29 cellular contexts compared by ENCODE assay signal in the genomic region with DNA sequence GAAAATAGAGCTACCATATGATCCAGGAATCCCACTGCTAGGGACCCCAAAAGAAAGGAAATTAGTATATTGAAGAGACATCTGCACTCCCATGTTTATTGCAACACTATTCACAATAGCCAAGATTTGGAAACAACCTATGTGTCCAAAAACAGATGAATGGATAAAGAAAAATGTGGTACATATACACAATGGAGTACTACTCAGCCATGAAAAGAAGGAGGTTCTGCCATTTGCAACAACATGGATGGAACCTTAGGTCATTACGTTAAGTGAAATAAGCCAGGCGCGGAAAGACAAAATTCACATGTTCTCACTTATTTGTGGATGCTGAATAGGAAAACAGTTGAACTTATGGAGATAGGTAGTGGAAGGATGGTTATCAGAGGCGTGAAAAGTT.
"Had no signal": no experiment of that assay in that cellular context is flagged by ENCODE, and none has a peak within 500 bp of the region (broad histone marks: within the 10 kb centered on the region; RNA-seq: fewer than 3 reads in every experiment).

No MANE protein-coding gene starts in this region.

- H3K4me2 ChIP-seq: hepatocyte had no signal

- H3K4me1 Mint-ChIP-seq: endodermal cell had no signal

- DNase-seq: colonic mucosa; cortex of kidney; dermis blood vessel endothelial cell; dorsolateral prefrontal cortex; effector CD4-positive, alpha-beta T cell; effector CD8-positive, alpha-beta T cell; effector memory CD4-positive, alpha-beta T cell; effector memory CD8-positive, alpha-beta T cell; endodermal cell; erythroblast; esophagus squamous epithelium; foreskin fibroblast; foreskin keratinocyte; foreskin melanocyte; gastrocnemius medialis; glutamatergic neuron; head of caudate nucleus; heart left ventricle; heart right ventricle had no signal

- H3K27ac ChIP-seq: colonic mucosa, coronary artery, dorsolateral prefrontal cortex, epithelial cell of prostate, esophagus muscularis mucosa, esophagus squamous epithelium, foreskin keratinocyte, gastrocnemius medialis, gastroesophageal sphincter, heart left ventricle, heart right ventricle, hepatocyte had no signal

- H3K4me3 Mint-ChIP-seq: dendritic cell treated with granulocyte-macrophage colony-stimulating factor and Interleukin-4, amounts not matched to agents 40 ng/mL and 50 ng/mL, for 4 days; effector memory CD8-positive, alpha-beta T cell; endodermal cell had no signal

- H2AFZ ChIP-seq: hepatocyte had no signal

- ATAC-seq: effector memory CD8-positive, alpha-beta T cell; esophagus mucosa; foreskin keratinocyte; gastrocnemius medialis; gastroesophageal sphincter; heart left ventricle; heart right ventricle had no signal

- H3K27me3 ChIP-seq: colonic mucosa, dorsolateral prefrontal cortex, esophagus muscularis mucosa, esophagus squamous epithelium, foreskin keratinocyte, gastrocnemius medialis, gastroesophageal sphincter, heart left ventricle, heart right ventricle, hepatocyte had no signal

- FAIRE-seq: endometrium, endothelial cell of umbilical vein, frontal cortex had no signal

- H3K36me3 ChIP-seq: colonic mucosa, esophagus muscularis mucosa, esophagus squamous epithelium, gastrocnemius medialis, gastroesophageal sphincter, heart left ventricle, heart right ventricle had no signal

- H3K4me3 ChIP-seq: colonic mucosa, coronary artery, dorsolateral prefrontal cortex, esophagus muscularis mucosa, esophagus squamous epithelium, gastrocnemius medialis, gastroesophageal sphincter, heart left ventricle, heart right ventricle, hepatocyte had no signal

- H3K79me2 ChIP-seq: hepatocyte had no signal

- H3K9me3 ChIP-seq: colonic mucosa, esophagus muscularis mucosa, esophagus squamous epithelium, gastrocnemius medialis, gastroesophageal sphincter had no signal

- H3K4me1 ChIP-seq: colonic mucosa, esophagus muscularis mucosa, esophagus squamous epithelium, gastrocnemius medialis, gastroesophageal sphincter, heart left ventricle, heart right ventricle had no signal

- H3K27ac Mint-ChIP-seq: dendritic cell treated with granulocyte-macrophage colony-stimulating factor and Interleukin-4, amounts not matched to agents 40 ng/mL and 50 ng/mL, for 4 days; effector memory CD8-positive, alpha-beta T cell; endodermal cell had no signal
